In the genomic region with DNA sequence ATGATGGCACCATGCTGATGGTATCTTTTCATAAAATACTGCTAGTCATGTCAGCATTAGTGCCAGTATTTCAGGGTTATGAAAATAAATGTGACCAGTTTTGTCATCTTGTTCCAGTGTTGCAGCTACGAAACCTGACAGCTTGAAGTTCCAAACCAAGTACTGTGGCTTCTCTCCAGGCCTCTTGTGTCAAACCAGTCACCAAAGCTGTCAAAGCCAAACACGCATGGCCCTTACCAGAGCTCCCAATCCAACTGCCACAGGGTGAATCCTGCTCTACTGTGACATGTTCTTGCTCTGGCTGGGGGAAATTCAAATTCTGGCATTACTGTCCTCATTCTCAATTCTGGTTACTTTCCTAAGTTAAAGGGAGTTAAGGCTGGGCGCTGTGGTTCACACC, we compare ENCODE assay signal across 21 cellular contexts.
"Had no signal": no experiment of that assay in that cellular context is flagged by ENCODE, and none has a peak within 500 bp of the region (broad histone marks: within the 10 kb centered on the region; RNA-seq: fewer than 3 reads in every experiment).

No MANE protein-coding gene starts in this region.

- DNase-seq: cerebellar nuclear complex; colonic mucosa; effector CD4-positive, alpha-beta T cell; endodermal cell; erythroblast; foreskin keratinocyte; hippocampal formation; kidney glomerular epithelial cell; lower lobe of right lung; mesenchymal stem cell; midbrain; occipital lobe; pancreas; right lobe of liver; stimulated activated CD4-positive, alpha-beta T cell treated with anti-CD3 and anti-CD28 coated beads, Interleukin-4, amount 100 ng/mL, for 1 hour; transverse colon had no signal

- H3K4me1 ChIP-seq: colonic mucosa, foreskin keratinocyte, lower lobe of right lung, pancreas, transverse colon had no signal

- H3K4me3 ChIP-seq: colonic mucosa, lower lobe of right lung, pancreas, right lobe of liver, transverse colon had no signal

- H3K36me3 ChIP-seq: colonic mucosa, lower lobe of right lung, pancreas, right lobe of liver, transverse colon had no signal

- H3K9me3 ChIP-seq: colonic mucosa, lower lobe of right lung, pancreas, right lobe of liver, transverse colon had no signal

- H3K27me3 ChIP-seq: colonic mucosa, foreskin keratinocyte, pancreas, right lobe of liver, transverse colon had no signal

- FAIRE-seq: endothelial cell of umbilical vein, islet of Langerhans, pancreas had no signal

- ATAC-seq: foreskin keratinocyte; left lobe of liver; lower lobe of right lung; natural killer cell treated with Interleukin-12 subunit alpha and Interleukin-12 subunit beta and Interleukin-15 and Interleukin-18, amount 100 ng/mL, for 72 hours; pancreas; right lobe of liver; stimulated activated memory B cell treated with anti-CD40 and anti-IgM and Interleukin-4, amounts not matched to agents 10 μg/mL and 1 μg/mL and 100 μg/mL, for 72 hours had no signal

- H3K27ac ChIP-seq: colonic mucosa, foreskin keratinocyte, lower lobe of right lung, pancreas, right lobe of liver, transverse colon had no signal
